ENCODE assay signal across 6 cellular contexts in genomic region chr21:21929228-21929627, GRCh38.
"Had no signal": no experiment of that assay in that cellular context is flagged by ENCODE, and none has a peak within 500 bp of the region (broad histone marks: within the 10 kb centered on the region; RNA-seq: fewer than 3 reads in every experiment).

No MANE protein-coding gene starts in this region.

- H2AFZ ChIP-seq: GM23338 had no signal

- ATAC-seq: GM23338 had no signal

- DNase-seq: H9, HCEC 1CT had no signal

- FAIRE-seq: H1, H54, HTR-8/SVneo had no signal

- H3K4me2 ChIP-seq: GM23338 had no signal

- H3K4me3 ChIP-seq: GM23338 had no signal
